Comparison of ENCODE assay signal across 1 cellular context in genomic region chr19:10194500-10195198, GRCh38.
TF ChIP-seq lines count a peak whose summit lies in the region.

DNMT1 (minus strand) TSS chr19:10194953; CDS start chr19:10194899, 54 bp downstream.

TF ChIP-seq in HepG2, 621 proteins besides CTCF, POLR2A, EP300 and RAD21 (continued from another document and continues in another):
- TF ChIP-seq, protein P1, sequence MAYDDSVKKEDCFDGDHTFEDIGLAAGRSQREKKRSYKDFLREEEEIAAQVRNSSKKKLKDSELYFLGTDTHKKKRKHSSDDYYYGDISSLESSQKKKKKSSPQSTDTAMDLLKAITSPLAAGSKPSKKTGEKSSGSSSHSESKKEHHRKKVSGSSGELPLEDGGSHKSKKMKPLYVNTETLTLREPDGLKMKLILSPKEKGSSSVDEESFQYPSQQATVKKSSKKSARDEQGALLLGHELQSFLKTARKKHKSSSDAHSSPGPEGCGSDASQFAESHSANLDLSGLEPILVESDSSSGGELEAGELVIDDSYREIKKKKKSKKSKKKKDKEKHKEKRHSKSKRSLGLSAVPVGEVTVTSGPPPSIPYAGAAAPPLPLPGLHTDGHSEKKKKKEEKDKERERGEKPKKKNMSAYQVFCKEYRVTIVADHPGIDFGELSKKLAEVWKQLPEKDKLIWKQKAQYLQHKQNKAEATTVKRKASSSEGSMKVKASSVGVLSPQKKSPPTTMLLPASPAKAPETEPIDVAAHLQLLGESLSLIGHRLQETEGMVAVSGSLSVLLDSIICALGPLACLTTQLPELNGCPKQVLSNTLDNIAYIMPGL (CRISPR knock-in tag; IDR thresholded peaks at IDR 0.05; ENCODE audit: borderline replicate concordance in 1 of 2, low read depth in 1 of 2) = peak; percentile 12 to 60; a peak in 2 of 4 replicates
- TF ChIP-seq SATB2 (CRISPR knock-in tag; IDR thresholded peaks at IDR 0.05) (peak; percentile 26; the same call in 1 of the 2 replicates), DNMT3B (CRISPR knock-in tag; conservative IDR thresholded peaks at IDR 0.05) (0 out of 2 replicates have a peak, but pooled peaks have one; percentile 19), HNF1B (CRISPR knock-in tag; IDR thresholded peaks at IDR 0.05) (peak; percentile 48; the same call in 1 of the 2 replicates), ZBTB10 (CRISPR knock-in tag; IDR thresholded peaks at IDR 0.05; ENCODE audit: borderline replicate concordance) (0 out of 2 replicates have a peak, but pooled peaks have one; percentile 3), HHEX (CRISPR knock-in tag; IDR thresholded peaks at IDR 0.05) (no peak), MEF2D (CRISPR knock-in tag; IDR thresholded peaks at IDR 0.05) (no peak; the same call in 1 of the 2 replicates), ZC3H13 (CRISPR knock-in tag; IDR thresholded peaks at IDR 0.05) (peak; percentile 85; the same call in 1 of the 2 replicates), ZNF264 (CRISPR knock-in tag; IDR thresholded peaks at IDR 0.05) (no peak; the same call in 1 of the 2 replicates), ZNF546 (CRISPR knock-in tag; conservative IDR thresholded peaks at IDR 0.05) (peak; percentile 98), ZBTB7B (CRISPR knock-in tag; IDR thresholded peaks at IDR 0.05) (peak; percentile 1; the same call in 1 of the 2 replicates), CCAR2 (optimal IDR thresholded peaks at IDR 0.05; ENCODE audit: low read depth, low read length) (no peak), AHR (CRISPR knock-in tag; IDR thresholded peaks at IDR 0.05) (no peak), SRSF1 (optimal IDR thresholded peaks at IDR 0.05; ENCODE audit: low read depth, low read length) (peak; percentile 62), HCFC1 (IDR thresholded peaks at IDR 0.05; ENCODE audit: low read depth, low read length) (peak; percentile 47; the same call in 1 of the 2 replicates), ATF1 (CRISPR knock-in tag; IDR thresholded peaks at IDR 0.05) (no peak), ZNF777 (CRISPR knock-in tag; IDR thresholded peaks at IDR 0.05) (peak; percentile 75; the same call in 1 of the 2 replicates), ZFAT (CRISPR knock-in tag; conservative IDR thresholded peaks at IDR 0.05) (0 out of 2 replicates have a peak, but pooled peaks have one; percentile 50), ZFP90 (CRISPR knock-in tag; IDR thresholded peaks at IDR 0.05; ENCODE audit: borderline replicate concordance) (peak; percentile 33; the same call in 1 of the 2 replicates), KMT2A (CRISPR knock-in tag; IDR thresholded peaks at IDR 0.05) (peak; percentile 66; the same call in 1 of the 2 replicates), U2AF1 (optimal IDR thresholded peaks at IDR 0.05; ENCODE audit: low read depth, low read length) (no peak), ZNF17 (CRISPR knock-in tag; IDR thresholded peaks at IDR 0.05) (no peak), MEIS1 (CRISPR knock-in tag; IDR thresholded peaks at IDR 0.05; ENCODE audit: borderline replicate concordance) (peak; percentile 68; the same call in 1 of the 2 replicates), ZNF569 (CRISPR knock-in tag; IDR thresholded peaks at IDR 0.05; ENCODE audit: borderline replicate concordance) (no peak), ZNF274 (CRISPR knock-in tag; IDR thresholded peaks at IDR 0.05) (peak; percentile 73; the same call in 1 of the 2 replicates), ZNF34 (CRISPR knock-in tag; IDR thresholded peaks at IDR 0.05; ENCODE audit: borderline replicate concordance) (no peak), ARNT (IDR thresholded peaks at IDR 0.05) (no peak), ZNF883 (CRISPR knock-in tag; IDR thresholded peaks at IDR 0.05; ENCODE audit: not compliant biosample characterization) (peak; percentile 86), YEATS2 (CRISPR knock-in tag; IDR thresholded peaks at IDR 0.05; ENCODE audit: borderline replicate concordance) (no peak), MIER2 (CRISPR knock-in tag; IDR thresholded peaks at IDR 0.05) (no peak), NFE2L1 (CRISPR knock-in tag; IDR thresholded peaks at IDR 0.05; ENCODE audit: borderline replicate concordance) (no peak), MED1 (CRISPR knock-in tag; IDR thresholded peaks at IDR 0.05) (no peak; the same call in 1 of the 2 replicates), ATM (IDR thresholded peaks at IDR 0.05; ENCODE audit: borderline replicate concordance) (no peak), SP5 (CRISPR knock-in tag; IDR thresholded peaks at IDR 0.05; ENCODE audit: borderline replicate concordance, low read depth) (peak; percentile 60), SAP130 (CRISPR knock-in tag; IDR thresholded peaks at IDR 0.05; ENCODE audit: low read depth) (peak; percentile 80), ZMYM2 (CRISPR knock-in tag; IDR thresholded peaks at IDR 0.05) (peak; percentile 63; the same call in 1 of the 2 replicates), ZBTB21 (CRISPR knock-in tag; IDR thresholded peaks at IDR 0.05) (no peak), YY1 (IDR thresholded peaks at IDR 0.05; ENCODE audit: insufficient read depth, insufficient replicate concordance, low read depth, low read length) (peak; percentile 62), EEA1 (CRISPR knock-in tag; IDR thresholded peaks at IDR 0.05; ENCODE audit: borderline replicate concordance) (peak; percentile 88; the same call in 1 of the 2 replicates), NR2C2 (CRISPR knock-in tag; IDR thresholded peaks at IDR 0.05; ENCODE audit: borderline replicate concordance) (peak; percentile 38; the same call in 1 of the 2 replicates)
- TF ChIP-seq, protein P2, sequence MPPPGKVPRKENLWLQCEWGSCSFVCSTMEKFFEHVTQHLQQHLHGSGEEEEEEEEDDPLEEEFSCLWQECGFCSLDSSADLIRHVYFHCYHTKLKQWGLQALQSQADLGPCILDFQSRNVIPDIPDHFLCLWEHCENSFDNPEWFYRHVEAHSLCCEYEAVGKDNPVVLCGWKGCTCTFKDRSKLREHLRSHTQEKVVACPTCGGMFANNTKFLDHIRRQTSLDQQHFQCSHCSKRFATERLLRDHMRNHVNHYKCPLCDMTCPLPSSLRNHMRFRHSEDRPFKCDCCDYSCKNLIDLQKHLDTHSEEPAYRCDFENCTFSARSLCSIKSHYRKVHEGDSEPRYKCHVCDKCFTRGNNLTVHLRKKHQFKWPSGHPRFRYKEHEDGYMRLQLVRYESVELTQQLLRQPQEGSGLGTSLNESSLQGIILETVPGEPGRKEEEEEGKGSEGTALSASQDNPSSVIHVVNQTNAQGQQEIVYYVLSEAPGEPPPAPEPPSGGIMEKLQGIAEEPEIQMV (CRISPR knock-in tag; IDR thresholded peaks at IDR 0.05; ENCODE audit: low read depth) = no peak
- TF ChIP-seq, protein P3, sequence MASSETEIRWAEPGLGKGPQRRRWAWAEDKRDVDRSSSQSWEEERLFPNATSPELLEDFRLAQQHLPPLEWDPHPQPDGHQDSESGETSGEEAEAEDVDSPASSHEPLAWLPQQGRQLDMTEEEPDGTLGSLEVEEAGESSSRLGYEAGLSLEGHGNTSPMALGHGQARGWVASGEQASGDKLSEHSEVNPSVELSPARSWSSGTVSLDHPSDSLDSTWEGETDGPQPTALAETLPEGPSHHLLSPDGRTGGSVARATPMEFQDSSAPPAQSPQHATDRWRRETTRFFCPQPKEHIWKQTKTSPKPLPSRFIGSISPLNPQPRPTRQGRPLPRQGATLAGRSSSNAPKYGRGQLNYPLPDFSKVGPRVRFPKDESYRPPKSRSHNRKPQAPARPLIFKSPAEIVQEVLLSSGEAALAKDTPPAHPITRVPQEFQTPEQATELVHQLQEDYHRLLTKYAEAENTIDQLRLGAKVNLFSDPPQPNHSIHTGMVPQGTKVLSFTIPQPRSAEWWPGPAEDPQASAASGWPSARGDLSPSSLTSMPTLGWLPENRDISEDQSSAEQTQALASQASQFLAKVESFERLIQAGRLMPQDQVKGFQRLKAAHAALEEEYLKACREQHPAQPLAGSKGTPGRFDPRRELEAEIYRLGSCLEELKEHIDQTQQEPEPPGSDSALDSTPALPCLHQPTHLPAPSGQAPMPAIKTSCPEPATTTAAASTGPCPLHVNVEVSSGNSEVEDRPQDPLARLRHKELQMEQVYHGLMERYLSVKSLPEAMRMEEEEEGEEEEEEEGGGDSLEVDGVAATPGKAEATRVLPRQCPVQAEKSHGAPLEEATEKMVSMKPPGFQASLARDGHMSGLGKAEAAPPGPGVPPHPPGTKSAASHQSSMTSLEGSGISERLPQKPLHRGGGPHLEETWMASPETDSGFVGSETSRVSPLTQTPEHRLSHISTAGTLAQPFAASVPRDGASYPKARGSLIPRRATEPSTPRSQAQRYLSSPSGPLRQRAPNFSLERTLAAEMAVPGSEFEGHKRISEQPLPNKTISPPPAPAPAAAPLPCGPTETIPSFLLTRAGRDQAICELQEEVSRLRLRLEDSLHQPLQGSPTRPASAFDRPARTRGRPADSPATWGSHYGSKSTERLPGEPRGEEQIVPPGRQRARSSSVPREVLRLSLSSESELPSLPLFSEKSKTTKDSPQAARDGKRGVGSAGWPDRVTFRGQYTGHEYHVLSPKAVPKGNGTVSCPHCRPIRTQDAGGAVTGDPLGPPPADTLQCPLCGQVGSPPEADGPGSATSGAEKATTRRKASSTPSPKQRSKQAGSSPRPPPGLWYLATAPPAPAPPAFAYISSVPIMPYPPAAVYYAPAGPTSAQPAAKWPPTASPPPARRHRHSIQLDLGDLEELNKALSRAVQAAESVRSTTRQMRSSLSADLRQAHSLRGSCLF (CRISPR knock-in tag; IDR thresholded peaks at IDR 0.05; ENCODE audit: borderline replicate concordance) = no peak
- TF ChIP-seq, protein P4, sequence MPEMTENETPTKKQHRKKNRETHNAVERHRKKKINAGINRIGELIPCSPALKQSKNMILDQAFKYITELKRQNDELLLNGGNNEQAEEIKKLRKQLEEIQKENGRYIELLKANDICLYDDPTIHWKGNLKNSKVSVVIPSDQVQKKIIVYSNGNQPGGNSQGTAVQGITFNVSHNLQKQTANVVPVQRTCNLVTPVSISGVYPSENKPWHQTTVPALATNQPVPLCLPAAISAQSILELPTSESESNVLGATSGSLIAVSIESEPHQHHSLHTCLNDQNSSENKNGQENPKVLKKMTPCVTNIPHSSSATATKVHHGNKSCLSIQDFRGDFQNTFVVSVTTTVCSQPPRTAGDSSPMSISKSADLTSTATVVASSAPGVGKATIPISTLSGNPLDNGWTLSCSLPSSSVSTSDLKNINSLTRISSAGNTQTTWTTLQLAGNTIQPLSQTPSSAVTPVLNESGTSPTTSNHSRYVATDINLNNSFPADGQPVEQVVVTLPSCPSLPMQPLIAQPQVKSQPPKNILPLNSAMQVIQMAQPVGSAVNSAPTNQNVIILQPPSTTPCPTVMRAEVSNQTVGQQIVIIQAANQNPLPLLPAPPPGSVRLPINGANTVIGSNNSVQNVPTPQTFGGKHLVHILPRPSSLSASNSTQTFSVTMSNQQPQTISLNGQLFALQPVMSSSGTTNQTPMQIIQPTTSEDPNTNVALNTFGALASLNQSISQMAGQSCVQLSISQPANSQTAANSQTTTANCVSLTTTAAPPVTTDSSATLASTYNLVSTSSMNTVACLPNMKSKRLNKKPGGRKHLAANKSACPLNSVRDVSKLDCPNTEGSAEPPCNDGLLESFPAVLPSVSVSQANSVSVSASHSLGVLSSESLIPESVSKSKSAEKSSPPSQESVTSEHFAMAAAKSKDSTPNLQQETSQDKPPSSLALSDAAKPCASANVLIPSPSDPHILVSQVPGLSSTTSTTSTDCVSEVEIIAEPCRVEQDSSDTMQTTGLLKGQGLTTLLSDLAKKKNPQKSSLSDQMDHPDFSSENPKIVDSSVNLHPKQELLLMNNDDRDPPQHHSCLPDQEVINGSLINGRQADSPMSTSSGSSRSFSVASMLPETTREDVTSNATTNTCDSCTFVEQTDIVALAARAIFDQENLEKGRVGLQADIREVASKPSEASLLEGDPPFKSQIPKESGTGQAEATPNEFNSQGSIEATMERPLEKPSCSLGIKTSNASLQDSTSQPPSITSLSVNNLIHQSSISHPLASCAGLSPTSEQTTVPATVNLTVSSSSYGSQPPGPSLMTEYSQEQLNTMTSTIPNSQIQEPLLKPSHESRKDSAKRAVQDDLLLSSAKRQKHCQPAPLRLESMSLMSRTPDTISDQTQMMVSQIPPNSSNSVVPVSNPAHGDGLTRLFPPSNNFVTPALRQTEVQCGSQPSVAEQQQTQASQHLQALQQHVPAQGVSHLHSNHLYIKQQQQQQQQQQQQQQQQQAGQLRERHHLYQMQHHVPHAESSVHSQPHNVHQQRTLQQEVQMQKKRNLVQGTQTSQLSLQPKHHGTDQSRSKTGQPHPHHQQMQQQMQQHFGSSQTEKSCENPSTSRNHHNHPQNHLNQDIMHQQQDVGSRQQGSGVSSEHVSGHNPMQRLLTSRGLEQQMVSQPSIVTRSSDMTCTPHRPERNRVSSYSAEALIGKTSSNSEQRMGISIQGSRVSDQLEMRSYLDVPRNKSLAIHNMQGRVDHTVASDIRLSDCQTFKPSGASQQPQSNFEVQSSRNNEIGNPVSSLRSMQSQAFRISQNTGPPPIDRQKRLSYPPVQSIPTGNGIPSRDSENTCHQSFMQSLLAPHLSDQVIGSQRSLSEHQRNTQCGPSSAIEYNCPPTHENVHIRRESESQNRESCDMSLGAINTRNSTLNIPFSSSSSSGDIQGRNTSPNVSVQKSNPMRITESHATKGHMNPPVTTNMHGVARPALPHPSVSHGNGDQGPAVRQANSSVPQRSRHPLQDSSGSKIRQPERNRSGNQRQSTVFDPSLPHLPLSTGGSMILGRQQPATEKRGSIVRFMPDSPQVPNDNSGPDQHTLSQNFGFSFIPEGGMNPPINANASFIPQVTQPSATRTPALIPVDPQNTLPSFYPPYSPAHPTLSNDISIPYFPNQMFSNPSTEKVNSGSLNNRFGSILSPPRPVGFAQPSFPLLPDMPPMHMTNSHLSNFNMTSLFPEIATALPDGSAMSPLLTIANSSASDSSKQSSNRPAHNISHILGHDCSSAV (CRISPR knock-in tag; IDR thresholded peaks at IDR 0.05; ENCODE audit: borderline replicate concordance) = no peak
